ENCODE assay signal across 1 cellular context in genomic region chr5:43602456-43602817, GRCh38.
TF ChIP-seq lines count a peak whose summit lies in the region.

No MANE protein-coding gene starts in this region.

TF ChIP-seq in K562, 482 proteins besides CTCF, POLR2A, EP300 and RAD21 (continued from another document and continues in another):
- TF ChIP-seq ZNF407 (IDR thresholded peaks at IDR 0.05; ENCODE audit: low read depth) (no peak), MTF1 (CRISPR knock-in tag; IDR thresholded peaks at IDR 0.05; ENCODE audit: borderline replicate concordance) (no peak), ZNF584 (CRISPR knock-in tag; IDR thresholded peaks at IDR 0.05; ENCODE audit: low read depth) (no peak), RBM14 (IDR thresholded peaks at IDR 0.05; ENCODE audit: borderline replicate concordance, insufficient read depth, low read depth, low read length) (no peak), MYNN (IDR thresholded peaks at IDR 0.05) (no peak), MYNN (CRISPR knock-in tag; IDR thresholded peaks at IDR 0.05) (no peak), HMGXB4 (CRISPR knock-in tag; IDR thresholded peaks at IDR 0.05) (no peak), STAG1 (CRISPR knock-in tag; IDR thresholded peaks at IDR 0.05; ENCODE audit: borderline replicate concordance) (no peak), ZNF395 (CRISPR knock-in tag; IDR thresholded peaks at IDR 0.05) (no peak; the same call in 1 of the 2 replicates), NR0B1 (IDR thresholded peaks at IDR 0.05; ENCODE audit: partially characterized antibody) (no peak), E4F1 (CRISPR knock-in tag; IDR thresholded peaks at IDR 0.05; ENCODE audit: borderline replicate concordance) (no peak), SMC3 (conservative IDR thresholded peaks at IDR 0.05; ENCODE audit: insufficient read depth, low read depth, low read length) (no peak), MLLT1 (IDR thresholded peaks at IDR 0.05) (no peak), FIP1L1 (IDR thresholded peaks at IDR 0.05; ENCODE audit: low read depth, low read length, poor library complexity, severe bottlenecking) (no peak), XRCC5 (IDR thresholded peaks at IDR 0.05; ENCODE audit: low read depth, low read length) (0 out of 2 replicates have a peak, but pooled peaks have one; percentile 37), CSDE1 (IDR thresholded peaks at IDR 0.05) (no peak), MIER1 (IDR thresholded peaks at IDR 0.05; ENCODE audit: low read depth) (0 out of 2 replicates have a peak, but pooled peaks have one; percentile 31), AFF1 (IDR thresholded peaks at IDR 0.05; ENCODE audit: low read depth in 1 of 2, partially characterized antibody in 2 of 2) (peak; percentile 44 to 77), SP2 (IDR thresholded peaks at IDR 0.05; ENCODE audit: extremely low read depth, low read depth, low read length, poor library complexity, severe bottlenecking) (no peak), ZFP36 (IDR thresholded peaks at IDR 0.05; ENCODE audit: low read depth, low read length, partially characterized antibody) (no peak), MAX (CRISPR knock-in tag; IDR thresholded peaks at IDR 0.05) (no peak), NFRKB (IDR thresholded peaks at IDR 0.05; ENCODE audit: low read depth) (0 out of 2 replicates have a peak, but pooled peaks have one; percentile 70), RBM17 (IDR thresholded peaks at IDR 0.05; ENCODE audit: borderline replicate concordance, low read depth, low read length) (no peak), WHSC1 (IDR thresholded peaks at IDR 0.05; ENCODE audit: low read length) (no peak), TAF15 (IDR thresholded peaks at IDR 0.05; ENCODE audit: low read depth, low read length) (no peak), ZNF507 (tag; conservative IDR thresholded peaks at IDR 0.05) (no peak), E2F5 (CRISPR knock-in tag; IDR thresholded peaks at IDR 0.05) (no peak), LARP7 (IDR thresholded peaks at IDR 0.05) (no peak), TAF1 (IDR thresholded peaks at IDR 0.05; ENCODE audit: control insufficient read depth, extremely low read depth, insufficient read depth, low read length, severe bottlenecking) (peak; percentile 24), RBM39 (optimal IDR thresholded peaks at IDR 0.05; ENCODE audit: low read depth, low read length) (no peak), SMAD3 (CRISPR knock-in tag; conservative IDR thresholded peaks at IDR 0.05) (no peak), ZNF184 (CRISPR knock-in tag; IDR thresholded peaks at IDR 0.05) (no peak)
